In genomic region chr17:57478433-57478832, GRCh38 we compare ENCODE assay signal across 19 cellular contexts.
DNase-seq lines count a peak whose midpoint lies in the region; ATAC-seq and TF ChIP-seq lines count a peak whose summit lies in the region.
"Had no signal": no experiment of that assay in that cellular context is flagged by ENCODE, and none has a peak within 500 bp of the region (broad histone marks: within the 10 kb centered on the region; RNA-seq: fewer than 3 reads in every experiment).

No MANE protein-coding gene starts in this region.

- H3K4me3 Mint-ChIP-seq in Caco-2 (ENCODE audit: unreplicated experiment): no peak overlapping the region
- no peak overlapping the region for H3K4me3 Mint-ChIP-seq in stimulated activated memory B cell treated with anti-CD40 and anti-IgM and Interleukin-4, amounts not matched to agents 10 μg/mL and 1 μg/mL and 100 μg/mL, for 72 hours
- H3K4me3 Mint-ChIP-seq: CD8-positive, alpha-beta T cell; GM23338; stimulated activated naive CD8-positive, alpha-beta T cell treated with anti-CD3 and anti-CD28 coated beads, Interleukin-15, Interleukin-2, amounts not matched to agents 100 ng/mL and 50 ng/mL, for 24 hours had no signal

- peak overlapping the region in 7 of 10 donors; percentile 48 to 87 (median 61) for H3K27ac ChIP-seq in heart right ventricle
- peak overlapping the region; percentile 65 for H3K27ac ChIP-seq in neural cell (ENCODE audit: low read length)
- H3K27ac ChIP-seq in mammary epithelial cell (ENCODE audit: insufficient read depth, low read depth, low read length): no peak overlapping the region
- H3K27ac ChIP-seq: hepatocyte had no signal

- H3K9me3 ChIP-seq in Caco-2 (no peaks in the 10 kb centered on the region), heart right ventricle (no peaks in the 10 kb centered on the region), neural cell (ENCODE audit: low read length) (no peaks in the 10 kb centered on the region), mammary epithelial cell (replicated peaks; ENCODE audit: insufficient read depth, low read length) (no peaks in the 10 kb centered on the region)
- H3K9me3 ChIP-seq: ascending aorta, esophagus muscularis mucosa had no signal

- dilution Hi-C loops in mammary epithelial cell (cut with HindIII; ENCODE audit: low sequenced_read_pairs): no loop called here

- H3F3A ChIP-seq in neural cell (ENCODE audit: insufficient read depth, low read length, poor library complexity, severe bottlenecking): peaks cover 8% of the 10 kb centered on the region

- peaks cover 7% of the 10 kb centered on the region for H3K4me1 Mint-ChIP-seq in Caco-2 (ENCODE audit: low read depth, unreplicated experiment)
- peaks cover 2% of the 10 kb centered on the region for H3K4me1 Mint-ChIP-seq in stimulated activated memory B cell treated with anti-CD40 and anti-IgM and Interleukin-4, amounts not matched to agents 10 μg/mL and 1 μg/mL and 100 μg/mL, for 72 hours

- H3K27me3 ChIP-seq in Caco-2 (replicated peaks; ENCODE audit: control insufficient read depth, insufficient read depth, low read length): no peaks in the 10 kb centered on the region
- no peaks in the 10 kb centered on the region for H3K27me3 ChIP-seq in heart right ventricle
- no peaks in the 10 kb centered on the region for H3K27me3 ChIP-seq in neural cell (ENCODE audit: insufficient read depth, low read depth, low read length)
- H3K27me3 ChIP-seq in mammary epithelial cell (ENCODE audit: insufficient read depth, low read length): no peaks in the 10 kb centered on the region
- H3K27me3 ChIP-seq: ascending aorta, esophagus muscularis mucosa, hepatocyte had no signal

- no peaks in the 10 kb centered on the region for H3K27me3 Mint-ChIP-seq in Caco-2 (ENCODE audit: insufficient read depth, unreplicated experiment)
- H3K27me3 Mint-ChIP-seq in stimulated activated memory B cell treated with anti-CD40 and anti-IgM and Interleukin-4, amounts not matched to agents 10 μg/mL and 1 μg/mL and 100 μg/mL, for 72 hours: no peaks in the 10 kb centered on the region
- H3K27me3 Mint-ChIP-seq: stimulated activated naive CD8-positive, alpha-beta T cell treated with anti-CD3 and anti-CD28 coated beads, Interleukin-15, Interleukin-2, amounts not matched to agents 100 ng/mL and 50 ng/mL, for 24 hours had no signal

- H3K36me3 Mint-ChIP-seq in Caco-2 (ENCODE audit: insufficient read depth, unreplicated experiment): peaks cover 38% of the 10 kb centered on the region
- H3K36me3 Mint-ChIP-seq in stimulated activated memory B cell treated with anti-CD40 and anti-IgM and Interleukin-4, amounts not matched to agents 10 μg/mL and 1 μg/mL and 100 μg/mL, for 72 hours: peaks cover 23% of the 10 kb centered on the region

- no peak overlapping the region for H2AFZ ChIP-seq in neural cell (ENCODE audit: low read depth, low read length)
- no peak overlapping the region for H2AFZ ChIP-seq in mammary epithelial cell (ENCODE audit: low read depth, low read length)
- H2AFZ ChIP-seq: GM23338, hepatocyte had no signal

- peak; percentile 39 to 88 (median 78) for ATAC-seq in heart right ventricle
- no peak for ATAC-seq in HG03469 (IDR thresholded peaks at IDR 0.05; ENCODE audit: unreplicated experiment)
- no peak for ATAC-seq in stimulated activated memory B cell treated with anti-CD40 and anti-IgM and Interleukin-4, amounts not matched to agents 10 μg/mL and 1 μg/mL and 100 μg/mL, for 72 hours
- ATAC-seq: CD8-positive, alpha-beta T cell; GM23338 had no signal

- H3K79me2 ChIP-seq in neural cell (replicated peaks; ENCODE audit: insufficient read depth, low read length): peaks cover 20% of the 10 kb centered on the region
- H3K79me2 ChIP-seq in mammary epithelial cell (ENCODE audit: insufficient read depth, low read length): no peaks in the 10 kb centered on the region

- POLR2A ChIA-PET in Caco-2 (lab: Charles Lee): no interaction called here

- H3K9me2 ChIP-seq in neural cell (ENCODE audit: insufficient read depth, low read length): no peaks in the 10 kb centered on the region

- H3K9me3 Mint-ChIP-seq in Caco-2 (ENCODE audit: unreplicated experiment): no peaks in the 10 kb centered on the region
- no peaks in the 10 kb centered on the region for H3K9me3 Mint-ChIP-seq in stimulated activated memory B cell treated with anti-CD40 and anti-IgM and Interleukin-4, amounts not matched to agents 10 μg/mL and 1 μg/mL and 100 μg/mL, for 72 hours
- H3K9me3 Mint-ChIP-seq: CD8-positive, alpha-beta T cell; GM23338; stimulated activated naive CD8-positive, alpha-beta T cell treated with anti-CD3 and anti-CD28 coated beads, Interleukin-15, Interleukin-2, amounts not matched to agents 100 ng/mL and 50 ng/mL, for 24 hours had no signal

- H3K4me3 ChIP-seq in Caco-2 (ENCODE audit: low read depth, low read length) (no peak overlapping the region), astrocyte of the cerebellum (ENCODE audit: low read depth, low read length) (no peak overlapping the region), heart right ventricle (no peak overlapping the region), neural cell (ENCODE audit: low read length) (no peak overlapping the region), mammary epithelial cell (replicated peaks in 1 of 3; ENCODE audit: insufficient read depth in 1 of 3, low read depth in 2 of 3, low read length in 3 of 3) (no peak overlapping the region)
- H3K4me3 ChIP-seq: ascending aorta, esophagus muscularis mucosa, GM23338, hepatocyte had no signal

- intact Hi-C loops in Caco-2 (cut with micrococcal nuclease; ENCODE audit: unreplicated experiment): no loop called here
- intact Hi-C loops in heart right ventricle (cut with DNase I): loop anchor here in 1 of 10 donors (10.0 kb wide), 1 partner anchor 116 kb away; no protein-coding TSS in a partner anchor
- intact Hi-C loops in mammary epithelial cell (cut with micrococcal nuclease): no loop called here

- TF ChIP-seq EP300 in neural cell (conservative IDR thresholded peaks at IDR 0.05; ENCODE audit: poor library complexity, severe bottlenecking): no peak

- BruUV-seq in Caco-2 (replicated peaks; lab: Mats Ljungman, UMichigan) (no TSS peak), mammary epithelial cell (replicated peaks; lab: Mats Ljungman, UMichigan) (no TSS peak)

- TF ChIP-seq CTCF in Caco-2 (IDR thresholded peaks at IDR 0.05; ENCODE audit: insufficient read depth in 1 of 2, low read depth in 1 of 2, low read length in 1 of 2, severe bottlenecking in 1 of 2, unreplicated experiment in 1 of 2): no peak
- TF ChIP-seq CTCF in astrocyte of the cerebellum (IDR thresholded peaks at IDR 0.05; ENCODE audit: low read depth, low read length, missing control alignments): no peak
- no peak for TF ChIP-seq CTCF in heart right ventricle (IDR thresholded peaks at IDR 0.05)
- no peak for TF ChIP-seq CTCF in neural cell (IDR thresholded peaks at IDR 0.05; ENCODE audit: poor library complexity, severe bottlenecking)
- TF ChIP-seq CTCF in mammary epithelial cell (conservative IDR thresholded peaks at IDR 0.05 in 1 of 2, IDR thresholded peaks at IDR 0.05 in 1 of 2; ENCODE audit: extremely low read depth in 1 of 2, insufficient read depth in 1 of 2, low read depth in 1 of 2, low read length in 2 of 2): no peak

- CTCF ChIA-PET in Caco-2 (lab: Charles Lee): no interaction called here
- CTCF ChIA-PET in mammary epithelial cell (lab: Charles Lee; ENCODE audit: low non-redundant PET): no interaction called here

- H3K4me1 ChIP-seq in Caco-2: 0 out of 2 replicates have a peak, but pooled peaks cover 4% of the 10 kb centered on the region
- H3K4me1 ChIP-seq in heart right ventricle: peaks cover 22 to 85% (median 58%) of the 10 kb centered on the region in 9 donors
- H3K4me1 ChIP-seq in mammary epithelial cell (ENCODE audit: insufficient read depth, low read length): peaks cover 17% of the 10 kb centered on the region

- no peak overlapping the region for H3K4me2 ChIP-seq in neural cell (ENCODE audit: low read length)
- no peak overlapping the region for H3K4me2 ChIP-seq in mammary epithelial cell (ENCODE audit: insufficient read depth, low read depth, low read length)
- H3K4me2 ChIP-seq: GM23338, hepatocyte had no signal

- no peak for DNase-seq in Caco-2
- peak; percentile 82 for DNase-seq in astrocyte of the cerebellum (ENCODE audit: low read depth)
- DNase-seq in heart right ventricle: peak in 1 of 2 donors; percentile 85
- no peak for DNase-seq in KBM-7
- no peak for DNase-seq in mammary epithelial cell
- DNase-seq: activated CD4-positive, CD25-positive, alpha-beta regulatory T cell treated with anti-CD3 and anti-CD28 coated beads, Interleukin-2, amount 50 U/mL, for 72 hours; activated effector memory CD4-positive, alpha-beta T cell treated with anti-CD3 and anti-CD28 coated beads, Interleukin-2, amount 50 U/mL, for 16 hours; CD8-positive, alpha-beta T cell; Kasumi-1; NCI-H1417; stimulated activated CD4-positive, alpha-beta T cell treated with anti-CD3 and anti-CD28 coated beads, Interleukin-15, amount 100 ng/mL, for 24 hours had no signal

- H3K27ac Mint-ChIP-seq in Caco-2 (ENCODE audit: unreplicated experiment): peak overlapping the region; percentile 17
- no peak overlapping the region for H3K27ac Mint-ChIP-seq in stimulated activated memory B cell treated with anti-CD40 and anti-IgM and Interleukin-4, amounts not matched to agents 10 μg/mL and 1 μg/mL and 100 μg/mL, for 72 hours
- H3K27ac Mint-ChIP-seq: GM23338; stimulated activated naive CD8-positive, alpha-beta T cell treated with anti-CD3 and anti-CD28 coated beads, Interleukin-15, Interleukin-2, amounts not matched to agents 100 ng/mL and 50 ng/mL, for 24 hours had no signal

- H4K20me1 ChIP-seq in neural cell (ENCODE audit: insufficient read depth) (no peaks in the 10 kb centered on the region), mammary epithelial cell (ENCODE audit: insufficient read depth, low read length) (no peaks in the 10 kb centered on the region)

- WGBS in heart right ventricle, 2 donors: 28 to 38% methylated on average over 6 of the region's 6 CpGs
- WGBS in mammary epithelial cell (ENCODE audit: low coverage, missing lambda C conversion rate): 75% methylated on average over 6 of the region's 6 CpGs

- no peak overlapping the region for H3K9ac ChIP-seq in neural cell (ENCODE audit: low read length)
- no peak overlapping the region for H3K9ac ChIP-seq in mammary epithelial cell (ENCODE audit: insufficient read depth, low read length)

- H3K36me3 ChIP-seq in Caco-2 (ENCODE audit: control insufficient read depth, insufficient read depth, low read length) (no peaks in the 10 kb centered on the region), heart right ventricle (no peaks in the 10 kb centered on the region), neural cell (ENCODE audit: insufficient read depth, low read length) (no peaks in the 10 kb centered on the region), mammary epithelial cell (ENCODE audit: insufficient read depth, low read length) (no peaks in the 10 kb centered on the region)
- H3K36me3 ChIP-seq: ascending aorta, esophagus muscularis mucosa had no signal

- in situ Hi-C loops in astrocyte of the cerebellum (cut with HindIII; ENCODE audit: low sequenced_read_pairs) (no loop called here), KBM-7 (cut with MboI; ENCODE audit: low pct_unique_long_range_greater_than_20kb, low sequenced_read_pairs) (no loop called here), mammary epithelial cell (cut with MboI; ENCODE audit: low sequenced_read_pairs in 2 of 2) (no loop called here)

- TF ChIP-seq RAD21 in neural cell (conservative IDR thresholded peaks at IDR 0.05): no peak

TF ChIP-seq in neural cell, 6 proteins besides CTCF, POLR2A, EP300 and RAD21 (continues in another document):
- TF ChIP-seq POLR2AphosphoS5 (IDR thresholded peaks at IDR 0.05): no peak
- no peak for TF ChIP-seq TAF1 (IDR thresholded peaks at IDR 0.05; ENCODE audit: low read depth)

Comparison
In these comparisons a context has a peak if more than half of its experiments do, and no peak if none do; other contexts are left out.
1. ATAC-seq: peak in heart right ventricle (8 of 8); none in HG03469 (single experiment) and stimulated activated memory B cell treated with anti-CD40 and anti-IgM and Interleukin-4, amounts not matched to agents 10 μg/mL and 1 μg/mL and 100 μg/mL, for 72 hours (single experiment).